18 cellular contexts compared by ENCODE assay signal in the genomic region with DNA sequence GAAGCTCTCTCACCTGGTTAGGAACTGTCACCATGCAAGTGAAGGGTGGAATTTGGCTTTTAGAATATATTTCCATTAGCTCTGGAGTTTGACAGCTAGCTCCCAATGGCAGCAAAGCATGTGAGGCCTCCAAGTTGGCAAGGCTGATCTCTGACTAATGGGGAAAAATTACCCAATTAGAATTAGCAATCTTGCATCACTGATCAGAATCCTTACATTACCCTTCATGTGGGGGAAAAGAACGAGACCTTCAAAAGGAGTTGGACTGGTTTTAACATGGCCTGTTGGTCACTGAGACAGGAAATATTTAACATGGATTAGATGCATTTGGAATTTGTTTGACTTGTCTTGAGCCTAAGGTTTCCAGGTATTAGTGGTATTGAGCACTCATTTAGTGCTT.
A peak's percentile ranks its signal among the peaks of the same experiment; 100 is the strongest.
DNase-seq lines count a peak whose midpoint lies in the region; ATAC-seq, FAIRE-seq and TF ChIP-seq lines count a peak whose summit lies in the region.
"Had no signal": no experiment of that assay in that cellular context is flagged by ENCODE, and none has a peak within 500 bp of the region (broad histone marks: within the 10 kb centered on the region; RNA-seq: fewer than 3 reads in every experiment).

No MANE protein-coding gene starts in this region.

- no peak for FAIRE-seq in bronchial epithelial cell (lab: Jason Lieb, UNC)
- FAIRE-seq: GM12891, H1 had no signal

- TF ChIP-seq CTCF in bronchial epithelial cell (IDR thresholded peaks at IDR 0.05; ENCODE audit: insufficient read depth, low read length, severe bottlenecking) (no peak), fibroblast of mammary gland (conservative IDR thresholded peaks at IDR 0.05; ENCODE audit: control insufficient read depth, insufficient read depth, low read depth, low read length) (no peak), esophagus muscularis mucosa (IDR thresholded peaks at IDR 0.05) (no peak)

- no peak overlapping the region for H3K27ac ChIP-seq in esophagus muscularis mucosa (replicated peaks in 1 of 4)
- H3K27ac ChIP-seq: GM23248 had no signal

- no peaks in the 10 kb centered on the region for H3K4me1 ChIP-seq in esophagus muscularis mucosa

- no peak for TF ChIP-seq EP300 in esophagus muscularis mucosa (IDR thresholded peaks at IDR 0.05)

- H3K27me3 ChIP-seq in bronchial epithelial cell (ENCODE audit: control insufficient read depth, insufficient read depth, low read length) (no peaks in the 10 kb centered on the region), esophagus muscularis mucosa (no peaks in the 10 kb centered on the region)

- H3K4me3 ChIP-seq in bronchial epithelial cell (ENCODE audit: low read depth, low read length) (no peak overlapping the region), fibroblast of mammary gland (ENCODE audit: control insufficient read depth, low read depth, low read length) (no peak overlapping the region), esophagus muscularis mucosa (no peak overlapping the region)
- H3K4me3 ChIP-seq: GM23248 had no signal

- H3K36me3 ChIP-seq in bronchial epithelial cell (ENCODE audit: control insufficient read depth, insufficient read depth, low read length) = no peaks in the 10 kb centered on the region
- no peaks in the 10 kb centered on the region for H3K36me3 ChIP-seq in esophagus muscularis mucosa

- ATAC-seq in GM18502 (IDR thresholded peaks at IDR 0.05; ENCODE audit: poor library complexity, unreplicated experiment) (no peak), GM19328 (IDR thresholded peaks at IDR 0.05; ENCODE audit: unreplicated experiment) (no peak)

- no peak for TF ChIP-seq POLR2A in esophagus muscularis mucosa (IDR thresholded peaks at IDR 0.05; ENCODE audit: low read depth)

- WGBS in esophagus muscularis mucosa = 100% methylated on average over 1 of the region's 1 CpG

- intact Hi-C loops in esophagus muscularis mucosa (cut with DNase I) = no loop called here

- no peaks in the 10 kb centered on the region for H3K9me3 ChIP-seq in esophagus muscularis mucosa

- DNase-seq in amniotic epithelial cell (ENCODE audit: low read depth) (peak; percentile 8), bronchial epithelial cell (ENCODE audit: low read depth) (peak; percentile 24), fibroblast of mammary gland (ENCODE audit: low read depth) (peak; percentile 2), esophagus muscularis mucosa (ENCODE audit: extremely low spot score) (no peak)
- DNase-seq: C1 segment of cervical spinal cord; Calu3; CD4-positive, alpha-beta memory T cell; COR-L47; DMS53; DMS79 treated with DMSO at 0.1 percent for 48 hours; GF-D8; GM23248; H7; HCEC 1CT had no signal
